Comparison of ENCODE assay signal across 10 cellular contexts in genomic region chr3:149815318-149815717, GRCh38. TPM values are rescaled to one million over a fixed set of nuclear protein-coding genes. Genes with fewer than 3 reads are reported as not detected.
A peak's percentile ranks its signal among the peaks of the same experiment; 100 is the strongest.
DNase-seq lines count a peak whose midpoint lies in the region; ATAC-seq and TF ChIP-seq lines count a peak whose summit lies in the region.
"Had no signal": no experiment of that assay in that cellular context is flagged by ENCODE, and none has a peak within 500 bp of the region (broad histone marks: within the 10 kb centered on the region; RNA-seq: fewer than 3 reads in every experiment).

No MANE protein-coding gene starts in this region.

- no peak for TF ChIP-seq CTCF in gastroesophageal sphincter (IDR thresholded peaks at IDR 0.05)

- no peaks in the 10 kb centered on the region for H3K9me3 ChIP-seq in gastroesophageal sphincter

- peak overlapping the region; percentile 75 to 89 for H3K4me3 ChIP-seq in gastroesophageal sphincter

- peak overlapping the region; percentile 98 for H3K4me3 Mint-ChIP-seq in T-helper 2 cell treated with Interferon-gamma antibody and Interleukin-4, amounts not matched to agents 5 μg/mL and 100 μg/mL, for 36 hours
- peak overlapping the region; percentile 29 to 63 for H3K4me3 Mint-ChIP-seq in stimulated activated naive B cell treated with anti-CD40 and anti-IgM and Interleukin-4, amounts not matched to agents 10 μg/mL and 1 μg/mL and 100 μg/mL, for 72 hours

- no peak for TF ChIP-seq EP300 in gastroesophageal sphincter (IDR thresholded peaks at IDR 0.05)

- 61 to 88% methylated on average over 1 of the region's 1 CpG for WGBS in gastroesophageal sphincter (ENCODE audit: low coverage in 1 of 2), 2 donors

- H3K4me1 Mint-ChIP-seq in T-helper 2 cell treated with Interferon-gamma antibody and Interleukin-4, amounts not matched to agents 5 μg/mL and 100 μg/mL, for 36 hours (ENCODE audit: low read depth) = peaks cover 54% of the 10 kb centered on the region
- H3K4me1 Mint-ChIP-seq in stimulated activated naive B cell treated with anti-CD40 and anti-IgM and Interleukin-4, amounts not matched to agents 10 μg/mL and 1 μg/mL and 100 μg/mL, for 72 hours = peaks cover 34 to 66% of the 10 kb centered on the region in 2 donors

- H3K27me3 Mint-ChIP-seq in T-helper 2 cell treated with Interferon-gamma antibody and Interleukin-4, amounts not matched to agents 5 μg/mL and 100 μg/mL, for 36 hours (ENCODE audit: low read depth) = peaks cover under 1% of the 10 kb centered on the region
- H3K27me3 Mint-ChIP-seq in stimulated activated naive B cell treated with anti-CD40 and anti-IgM and Interleukin-4, amounts not matched to agents 10 μg/mL and 1 μg/mL and 100 μg/mL, for 72 hours = no peaks in the 10 kb centered on the region

- no peaks in the 10 kb centered on the region for H3K27me3 ChIP-seq in gastroesophageal sphincter

- no peak for TF ChIP-seq POLR2A in gastroesophageal sphincter (IDR thresholded peaks at IDR 0.05)

- peaks cover 14% of the 10 kb centered on the region for H3K36me3 Mint-ChIP-seq in T-helper 2 cell treated with Interferon-gamma antibody and Interleukin-4, amounts not matched to agents 5 μg/mL and 100 μg/mL, for 36 hours (ENCODE audit: low read depth)
- H3K36me3 Mint-ChIP-seq in stimulated activated naive B cell treated with anti-CD40 and anti-IgM and Interleukin-4, amounts not matched to agents 10 μg/mL and 1 μg/mL and 100 μg/mL, for 72 hours = peaks cover 4 to 11% of the 10 kb centered on the region in 2 donors

- no peak for ATAC-seq in gastroesophageal sphincter
- ATAC-seq in stimulated activated naive B cell treated with anti-CD40 and anti-IgM and Interleukin-4, amounts not matched to agents 10 μg/mL and 1 μg/mL and 100 μg/mL, for 72 hours (replicated peaks) = no peak
- ATAC-seq in HG02588 (IDR thresholded peaks at IDR 0.05; ENCODE audit: unreplicated experiment) = no peak
- no peak for ATAC-seq in HG02759 (IDR thresholded peaks at IDR 0.05; ENCODE audit: unreplicated experiment)

- peak overlapping the region; percentile 39 to 98 (median 95) for H3K27ac ChIP-seq in gastroesophageal sphincter

- DNase-seq in T-helper 2 cell treated with Interferon-gamma antibody and Interleukin-4, amounts not matched to agents 5 μg/mL and 100 μg/mL, for 36 hours (ENCODE audit: low spot score) = no peak
- no peak for DNase-seq in T-helper 2 cell
- peak; percentile 69 for DNase-seq in SIG-M5 treated with dmso at 0.1 percent for 504 hours (lab: John Stamatoyannopoulos, UW; ENCODE audit: unreplicated experiment)
- DNase-seq in stimulated activated naive B cell treated with anti-CD40 and anti-IgM and Interleukin-4, amounts not matched to agents 10 μg/mL and 1 μg/mL and 100 μg/mL, for 72 hours = no peak
- no peak for DNase-seq in hepatic stellate cell (ENCODE audit: low spot score)

- no peak overlapping the region for H3K27ac Mint-ChIP-seq in T-helper 2 cell treated with Interferon-gamma antibody and Interleukin-4, amounts not matched to agents 5 μg/mL and 100 μg/mL, for 36 hours
- H3K27ac Mint-ChIP-seq in stimulated activated naive B cell treated with anti-CD40 and anti-IgM and Interleukin-4, amounts not matched to agents 10 μg/mL and 1 μg/mL and 100 μg/mL, for 72 hours = no peak overlapping the region

- H3K36me3 ChIP-seq in gastroesophageal sphincter = no peaks in the 10 kb centered on the region

- no peaks in the 10 kb centered on the region for H3K9me3 Mint-ChIP-seq in T-helper 2 cell treated with Interferon-gamma antibody and Interleukin-4, amounts not matched to agents 5 μg/mL and 100 μg/mL, for 36 hours
- H3K9me3 Mint-ChIP-seq in stimulated activated naive B cell treated with anti-CD40 and anti-IgM and Interleukin-4, amounts not matched to agents 10 μg/mL and 1 μg/mL and 100 μg/mL, for 72 hours = no peaks in the 10 kb centered on the region

- H3K4me1 ChIP-seq in gastroesophageal sphincter = peaks cover 8 to 64% (median 19%) of the 10 kb centered on the region in 3 donors

RNA-seq across cellular contexts. Expression of gene RNF13, which starts 2.3 kb away (rescaled TPM):
- total RNA-seq in gastroesophageal sphincter = 100 to 1,000 TPM in 1 of 4 donors, 10 to 100 TPM in 3; 62.3 to 106 (median 91.1) TPM

RNA-seq across cellular contexts. Expression of gene ANKUB1, which starts 23.0 kb away (rescaled TPM):
- not detected for total RNA-seq in gastroesophageal sphincter
- total RNA-seq: A673, NCI-H460 had no signal
